19 cellular contexts compared by ENCODE assay signal in genomic region chr6:104644848-104645247, GRCh38.
DNase-seq lines count a peak whose midpoint lies in the region; ATAC-seq and TF ChIP-seq lines count a peak whose summit lies in the region.
"Had no signal": no experiment of that assay in that cellular context is flagged by ENCODE, and none has a peak within 500 bp of the region (broad histone marks: within the 10 kb centered on the region; RNA-seq: fewer than 3 reads in every experiment).

No MANE protein-coding gene starts in this region.

- CTCF ChIA-PET in OCI-LY7 (lab: Charles Lee; ENCODE audit: unreplicated experiment): interaction anchor here (1.2 kb wide), 1 partner anchor 11 kb away, joined by 5 read pairs; no protein-coding TSS in a partner anchor

- H3K27me3 ChIP-seq in lower lobe of right lung (ENCODE audit: low read depth) (no peaks in the 10 kb centered on the region), upper lobe of right lung (no peaks in the 10 kb centered on the region), uterus (no peaks in the 10 kb centered on the region)
- H3K27me3 ChIP-seq: BE2C had no signal

- H3K4me2 ChIP-seq in OCI-LY7 (ENCODE audit: low read length): peak overlapping the region; percentile 43

- DNase-seq in OCI-LY7 (ENCODE audit: low spot score): no peak
- DNase-seq in dermis blood vessel endothelial cell: peak; percentile 29
- no peak for DNase-seq in lower lobe of right lung
- DNase-seq in upper lobe of right lung: no peak
- no peak for DNase-seq in NCI-H2227 (lab: John Stamatoyannopoulos, UW; ENCODE audit: unreplicated experiment)
- DNase-seq in cerebellum (ENCODE audit: low spot score): no peak
- no peak for DNase-seq in uterus
- DNase-seq: ACHN; BE2C; C1 segment of cervical spinal cord; CD4-positive, CD25-positive, alpha-beta regulatory T cell; CD8-positive, alpha-beta memory T cell; COR-L47; DMS 273 treated with DMSO at 0.1 percent for 48 hours; DMS53; DND-41; GM23248 had no signal

- H3K36me3 ChIP-seq in OCI-LY7 (ENCODE audit: insufficient read depth, low read length) (peaks cover 11% of the 10 kb centered on the region), lower lobe of right lung (no peaks in the 10 kb centered on the region), upper lobe of right lung (no peaks in the 10 kb centered on the region), uterus (no peaks in the 10 kb centered on the region)
- H3K36me3 ChIP-seq: BE2C, HAP-1 had no signal

- ATAC-seq in lower lobe of right lung: peak in 1 of 2 donors; percentile 18
- ATAC-seq in upper lobe of right lung: peak; percentile 10
- ATAC-seq: HepG2 had no signal

- peak overlapping the region; percentile 78; the same call in 1 of the 2 replicates for H2AFZ ChIP-seq in OCI-LY7 (ENCODE audit: low read length)
- H2AFZ ChIP-seq: GM23248 had no signal

- H3K9me3 ChIP-seq in OCI-LY7 (ENCODE audit: low read length) (peaks cover 26% of the 10 kb centered on the region), lower lobe of right lung (no peaks in the 10 kb centered on the region), upper lobe of right lung (no peaks in the 10 kb centered on the region), uterus (no peaks in the 10 kb centered on the region)
- H3K9me3 ChIP-seq: BE2C, HAP-1 had no signal

- H3K27ac ChIP-seq in OCI-LY7 (ENCODE audit: low read depth, low read length, poor library complexity, severe bottlenecking): peak overlapping the region; percentile 61
- peak overlapping the region; percentile 60 for H3K27ac ChIP-seq in lower lobe of right lung
- H3K27ac ChIP-seq in upper lobe of right lung: peak overlapping the region; percentile 45
- no peak overlapping the region for H3K27ac ChIP-seq in uterus
- H3K27ac ChIP-seq: GM23248 had no signal

- intact Hi-C loops in OCI-LY7 (cut with micrococcal nuclease; ENCODE audit: unreplicated experiment) (loop anchor here (10.0 kb wide), 1 partner anchor 1530 kb away; no protein-coding TSS in a partner anchor), lower lobe of right lung (cut with DNase I) (no loop called here), upper lobe of right lung (cut with DNase I) (no loop called here), uterus (cut with DNase I; ENCODE audit: low total_unique reads) (no loop called here)

- POLR2A ChIA-PET in OCI-LY7 (lab: Charles Lee): interaction anchor here (1.0 to 1.8 kb wide), 4 partner anchors 10 to 16 kb away, joined by 4 to 11 read pairs (median 6); no protein-coding TSS in a partner anchor

- no peaks in the 10 kb centered on the region for H4K20me1 ChIP-seq in OCI-LY7 (ENCODE audit: insufficient read depth, low read length)

- no TSS peak for BruUV-seq in OCI-LY7 (replicated peaks; lab: Mats Ljungman, UMichigan)

- TF ChIP-seq CTCF in OCI-LY7 (conservative IDR thresholded peaks at IDR 0.05; ENCODE audit: low read length) (no peak), lower lobe of right lung (IDR thresholded peaks at IDR 0.05) (no peak), upper lobe of right lung (IDR thresholded peaks at IDR 0.05) (no peak), uterus (IDR thresholded peaks at IDR 0.05) (no peak)

- H3K4me3 ChIP-seq in OCI-LY7 (ENCODE audit: low read depth, low read length, poor library complexity, severe bottlenecking) (no peak overlapping the region), lower lobe of right lung (no peak overlapping the region), upper lobe of right lung (no peak overlapping the region), uterus (no peak overlapping the region)
- H3K4me3 ChIP-seq: GM23248, HAP-1 had no signal

- no peaks in the 10 kb centered on the region for H3K79me2 ChIP-seq in OCI-LY7 (ENCODE audit: insufficient read depth, low read depth, low read length)

- no peak for TF ChIP-seq POLR2A in uterus (IDR thresholded peaks at IDR 0.05)

- peaks cover 60% of the 10 kb centered on the region for H3K4me1 ChIP-seq in OCI-LY7 (ENCODE audit: insufficient read depth, low read length, poor library complexity, severe bottlenecking)
- peaks cover 10% of the 10 kb centered on the region for H3K4me1 ChIP-seq in lower lobe of right lung
- peaks cover 17% of the 10 kb centered on the region for H3K4me1 ChIP-seq in upper lobe of right lung
- H3K4me1 ChIP-seq in uterus: no peaks in the 10 kb centered on the region

- H3K9me2 ChIP-seq in OCI-LY7 (ENCODE audit: insufficient read depth, low read length): no peaks in the 10 kb centered on the region

Comparison
In these comparisons a context has a peak if more than half of its experiments do, and no peak if none do; other contexts are left out.
1. H3K27ac ChIP-seq: peak in OCI-LY7 (single experiment), lower lobe of right lung (single experiment) and upper lobe of right lung (single experiment); none in uterus (0 of 2).